8 cellular contexts compared by ENCODE assay signal in the genomic region with DNA sequence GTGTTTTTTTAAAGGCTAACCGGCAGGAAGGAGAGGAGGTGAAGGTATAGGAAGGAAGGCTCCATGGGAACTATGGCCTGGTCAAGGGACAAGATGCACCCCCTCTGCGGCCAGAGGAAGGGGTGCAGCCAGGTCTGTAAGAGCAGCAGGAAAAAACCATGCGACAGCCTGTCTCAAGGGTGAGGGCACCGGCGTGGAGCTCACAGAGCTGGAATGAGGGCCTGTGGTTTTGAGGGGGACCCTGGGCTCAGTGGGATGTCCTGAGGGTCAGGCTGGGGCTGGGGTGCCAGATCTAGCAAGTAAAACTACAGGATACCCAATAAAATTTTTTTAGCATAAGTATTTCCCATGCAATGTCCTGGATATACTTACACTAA. TPM values are rescaled to one million over a fixed set of nuclear protein-coding genes. Genes with fewer than 3 reads are reported as not detected.
A peak's percentile ranks its signal among the peaks of the same experiment; 100 is the strongest.
DNase-seq lines count a peak whose midpoint lies in the region; ATAC-seq and TF ChIP-seq lines count a peak whose summit lies in the region.

No MANE protein-coding gene starts in this region.

- peaks cover 14% of the 10 kb centered on the region for H3K4me1 ChIP-seq in A673 (ENCODE audit: insufficient read depth, low read length, poor library complexity, severe bottlenecking)
- H3K4me1 ChIP-seq in muscle layer of duodenum (ENCODE audit: control insufficient read depth in 1 of 2, insufficient read depth in 2 of 2, low read length in 2 of 2), result peaks cover 9 to 19% of the 10 kb centered on the region in 2 donors

- POLR2A ChIA-PET in A673 (lab: Charles Lee; ENCODE audit: low non-redundant PET), result interaction anchor here (0.6 to 0.7 kb wide), 2 partner anchors 49 to 255 kb away, joined by 3 to 4 read pairs; partner anchors contain the start of gene TRAF7

- CTCF ChIA-PET in A673 (lab: Charles Lee), result no interaction called here

- H3K27ac Mint-ChIP-seq in IgD-negative memory B cell, result peak overlapping the region; percentile 27 to 95 (median 49)

- no peak for DNase-seq in A673 (ENCODE audit: low spot score)
- no peak for DNase-seq in cardiac fibroblast (ENCODE audit: low read depth in 2 of 2)
- no peak for DNase-seq in foreskin melanocyte
- DNase-seq in CD1c-positive myeloid dendritic cell (ENCODE audit: extremely low spot score), result no peak
- DNase-seq in NCI-H1436 treated with DMSO at 0.1 percent for 48 hours (lab: John Stamatoyannopoulos, UW), result no peak

- H3K36me3 ChIP-seq in A673 (ENCODE audit: insufficient read depth, low read length, poor library complexity, severe bottlenecking) (peaks cover 31% of the 10 kb centered on the region), muscle layer of duodenum (ENCODE audit: control insufficient read depth in 1 of 2, insufficient read depth in 2 of 2, low read length in 2 of 2) (peaks cover 0 to 20% of the 10 kb centered on the region in 2 donors)

- H3K27me3 Mint-ChIP-seq in IgD-negative memory B cell, result peaks cover 3% of the 10 kb centered on the region

- BruUV-seq in A673 (replicated peaks; lab: Mats Ljungman, UMichigan), result no TSS peak

- ATAC-seq in GM21360 (IDR thresholded peaks at IDR 0.05; ENCODE audit: unreplicated experiment), result no peak

- H3K9me3 ChIP-seq in A673 (ENCODE audit: low read depth, low read length, poor library complexity, severe bottlenecking) (no peaks in the 10 kb centered on the region), muscle layer of duodenum (ENCODE audit: control insufficient read depth in 1 of 2, low read length in 2 of 2) (no peaks in the 10 kb centered on the region)

- intact Hi-C loops in A673 (cut with micrococcal nuclease; ENCODE audit: unreplicated experiment), result no loop called here

- H3K36me3 Mint-ChIP-seq in IgD-negative memory B cell, result peaks cover 4% of the 10 kb centered on the region

- peak overlapping the region; percentile 67 to 95 (median 78) for H3K4me3 Mint-ChIP-seq in IgD-negative memory B cell

- no peaks in the 10 kb centered on the region for H3K9me3 Mint-ChIP-seq in IgD-negative memory B cell

- no peak for TF ChIP-seq CTCF in A673 (conservative IDR thresholded peaks at IDR 0.05; ENCODE audit: low read depth, low read length)
- no peak for TF ChIP-seq CTCF in cardiac fibroblast (IDR thresholded peaks at IDR 0.05; ENCODE audit: low read depth, low read length)

- H3K27me3 ChIP-seq in A673 (replicated peaks; ENCODE audit: insufficient read depth, low read depth, low read length, poor library complexity) (no peaks in the 10 kb centered on the region), muscle layer of duodenum (ENCODE audit: low read depth, low read length) (no peaks in the 10 kb centered on the region)

- H3K27ac ChIP-seq in A673 (ENCODE audit: low read depth, low read length, poor library complexity, severe bottlenecking) (peak overlapping the region; percentile 92), muscle layer of duodenum (ENCODE audit: low read length) (peak overlapping the region; percentile 51)

- peaks cover 6 to 15% (median 9%) of the 10 kb centered on the region in 3 donors for H3K4me1 Mint-ChIP-seq in IgD-negative memory B cell

- H3K4me3 ChIP-seq in A673 (ENCODE audit: low read depth, low read length, poor library complexity, severe bottlenecking), result peak overlapping the region; percentile 74
- H3K4me3 ChIP-seq in cardiac fibroblast (replicated peaks in 1 of 2; ENCODE audit: low read depth in 2 of 2, low read length in 2 of 2), result peak overlapping the region; percentile 81 to 96
- H3K4me3 ChIP-seq in muscle layer of duodenum (ENCODE audit: low read depth in 1 of 2, low read length in 2 of 2), result peak overlapping the region; percentile 70 to 76

RNA-seq across cellular contexts. Expression of gene MLST8, which starts 0.5 kb away (rescaled TPM):
- total RNA-seq in A673 (2021), result 58.3 and 58.8 TPM in 2 replicates
- polyA plus RNA-seq in IgD-negative memory B cell, result 44.1 TPM

RNA-seq across cellular contexts. Expression of gene BRICD5, which starts 5.9 kb away (rescaled TPM):
- 16.0 and 18.6 TPM in 2 replicates for total RNA-seq in A673 (2021)
- 0.35 TPM for polyA plus RNA-seq in IgD-negative memory B cell

RNA-seq across cellular contexts. Expression of gene CASKIN1, which starts 8.3 kb away (rescaled TPM):
- 1.1 and 3.8 TPM in 2 replicates for total RNA-seq in A673 (2021)
- not detected for polyA plus RNA-seq in IgD-negative memory B cell

RNA-seq across cellular contexts. Expression of gene PGP, which starts 9.9 kb away (rescaled TPM):
- 26.5 TPM in 2 replicates for total RNA-seq in A673 (2021)
- 6.4 TPM for polyA plus RNA-seq in IgD-negative memory B cell

RNA-seq across cellular contexts. Expression of gene E4F1, which starts 18.7 kb away (rescaled TPM):
- total RNA-seq in A673 (2021), result 36.0 and 41.6 TPM in 2 replicates
- polyA plus RNA-seq in IgD-negative memory B cell, result 23.2 TPM
